ENCODE assay signal across 8 cellular contexts in genomic region chr19:19461671-19462622, GRCh38. TPM values are rescaled to one million over a fixed set of nuclear protein-coding genes. Genes with fewer than 3 reads are reported as not detected.
DNase-seq lines count a peak whose midpoint lies in the region; ATAC-seq and TF ChIP-seq lines count a peak whose summit lies in the region.

No MANE protein-coding gene starts in this region.

- peaks cover 0 to 5% (median 0%) of the 10 kb centered on the region in 12 donors for H3K9me3 ChIP-seq in heart left ventricle
- no peaks in the 10 kb centered on the region for H3K9me3 ChIP-seq in prostate gland

- intact Hi-C loops in heart left ventricle (cut with DNase I) (loop anchor here in 3 of 10 donors (5.0 to 10.0 kb wide), 2 partner anchors 55 to 57 kb away; partner anchors contain the start of gene GATAD2A (in 3 of the 3)), prostate gland (cut with DNase I) (no loop called here)

- no peaks in the 10 kb centered on the region for H3K9me3 Mint-ChIP-seq in activated naive CD8-positive, alpha-beta T cell treated with anti-CD3 and anti-CD28 coated beads, Interleukin-2, amount 10 ng/mL, durations not matched to agents 7 days and 5 days

- H3K36me3 ChIP-seq in heart left ventricle: peaks cover 0 to 27% (median 15%) of the 10 kb centered on the region in 9 donors
- peaks cover 0 to 14% of the 10 kb centered on the region in 2 donors for H3K36me3 ChIP-seq in prostate gland

- H3K4me1 ChIP-seq in heart left ventricle: peaks cover 23 to 80% (median 69%) of the 10 kb centered on the region in 12 donors
- H3K4me1 ChIP-seq in prostate gland (replicated peaks): peaks cover 10% of the 10 kb centered on the region

- peak; percentile 8 for ATAC-seq in activated naive CD8-positive, alpha-beta T cell treated with anti-CD3 and anti-CD28 coated beads, Interleukin-2, amount 10 ng/mL, durations not matched to agents 7 days and 5 days (ENCODE audit: low read depth)
- ATAC-seq in heart left ventricle (peak; percentile 56 to 76 (median 68)), GM21526 (IDR thresholded peaks at IDR 0.05; ENCODE audit: low FRiP score, unreplicated experiment) (no peak), GM18867 (IDR thresholded peaks at IDR 0.05; ENCODE audit: unreplicated experiment) (no peak)

- peaks cover 33% of the 10 kb centered on the region for H3K36me3 Mint-ChIP-seq in activated naive CD8-positive, alpha-beta T cell treated with anti-CD3 and anti-CD28 coated beads, Interleukin-2, amount 10 ng/mL, durations not matched to agents 7 days and 5 days

- WGBS in heart left ventricle, 4 donors: 41 to 47% (median 46%) methylated on average over 12 to 27 of the region's 27 CpGs
- 36% methylated on average over 26 of the region's 27 CpGs for WGBS in prostate gland

- TF ChIP-seq POLR2A in heart left ventricle (IDR thresholded peaks at IDR 0.05) (no peak), prostate gland (IDR thresholded peaks at IDR 0.05) (no peak)

- H3K4me3 ChIP-seq in heart left ventricle (peak overlapping the region in 7 of 12 donors; percentile 1 to 39 (median 14)), prostate gland (no peak overlapping the region)

- peak overlapping the region; percentile 1 to 94 (median 64) for H3K27ac ChIP-seq in heart left ventricle
- H3K27ac ChIP-seq in prostate gland: peak overlapping the region in 1 of 2 donors; percentile 43

- H3K27ac Mint-ChIP-seq in activated naive CD8-positive, alpha-beta T cell treated with anti-CD3 and anti-CD28 coated beads, Interleukin-2, amount 10 ng/mL, durations not matched to agents 7 days and 5 days: peak overlapping the region; percentile 98

- no peaks in the 10 kb centered on the region for H3K27me3 Mint-ChIP-seq in activated naive CD8-positive, alpha-beta T cell treated with anti-CD3 and anti-CD28 coated beads, Interleukin-2, amount 10 ng/mL, durations not matched to agents 7 days and 5 days

- H3K4me1 Mint-ChIP-seq in activated naive CD8-positive, alpha-beta T cell treated with anti-CD3 and anti-CD28 coated beads, Interleukin-2, amount 10 ng/mL, durations not matched to agents 7 days and 5 days: peaks cover 57% of the 10 kb centered on the region

- peak overlapping the region; percentile 81 for H3K4me3 Mint-ChIP-seq in activated naive CD8-positive, alpha-beta T cell treated with anti-CD3 and anti-CD28 coated beads, Interleukin-2, amount 10 ng/mL, durations not matched to agents 7 days and 5 days

- H3K27me3 ChIP-seq in heart left ventricle: no peaks in the 10 kb centered on the region
- H3K27me3 ChIP-seq in prostate gland (replicated peaks; ENCODE audit: insufficient read depth): no peaks in the 10 kb centered on the region

- POLR2A ChIA-PET in activated naive CD8-positive, alpha-beta T cell treated with anti-CD3 and anti-CD28 coated beads, Interleukin-2, amount 10 ng/mL, durations not matched to agents 7 days and 5 days (lab: Charles Lee): interaction anchor here (0.6 to 4.1 kb wide), 4 partner anchors 14 to 57 kb away, joined by 3 to 37 read pairs (median 4); partner anchors contain the start of gene GATAD2A

- DNase-seq in AG20443 (ENCODE audit: low spot score) (peak; percentile 61), LHCN-M2 (ENCODE audit: low read depth) (peak; percentile 86), heart left ventricle (peak; percentile 64 to 85 (median 81)), prostate gland (ENCODE audit: low spot score) (peak; percentile 24), SW480 (ENCODE audit: low spot score) (no peak)
- peak; percentile 71 for DNase-seq in activated naive CD8-positive, alpha-beta T cell treated with anti-CD3 and anti-CD28 coated beads, Interleukin-2, amount 10 ng/mL, durations not matched to agents 7 days and 5 days

- TF ChIP-seq CTCF in heart left ventricle (IDR thresholded peaks at IDR 0.05) (no peak), prostate gland (IDR thresholded peaks at IDR 0.05) (no peak)

RNA-seq across cellular contexts. Expression of gene TSSK6, which starts 53.4 kb away (rescaled TPM):
- total RNA-seq in LHCN-M2 (2014; rRNA removed): 2.4 TPM in 2 replicates
- polyA plus RNA-seq in LHCN-M2 (2012): 1.3 TPM
- 1 to 10 TPM; 5.8 to 6.5 TPM for total RNA-seq in activated naive CD8-positive, alpha-beta T cell treated with anti-CD3 and anti-CD28 coated beads, Interleukin-2, amount 10 ng/mL, durations not matched to agents 7 days and 5 days
- total RNA-seq in heart left ventricle: 1 to 10 TPM in 1 of 9 donors, under 1 TPM in 8; 0.28 to 1.0 (median 0.54) TPM
- under 1 TPM; 0.57 to 0.61 TPM for polyA plus RNA-seq in heart left ventricle
- 10 to 100 TPM in 1 of 2 donors, 1 to 10 TPM in 1; 7.3 to 22.3 TPM for total RNA-seq in prostate gland

RNA-seq across cellular contexts. Expression of gene NDUFA13, which starts 54.1 kb away (rescaled TPM):
- total RNA-seq in LHCN-M2 (2014; rRNA removed): 20.2 and 32.4 TPM in 2 replicates
- polyA plus RNA-seq in LHCN-M2 (2012): 771 TPM
- total RNA-seq in activated naive CD8-positive, alpha-beta T cell treated with anti-CD3 and anti-CD28 coated beads, Interleukin-2, amount 10 ng/mL, durations not matched to agents 7 days and 5 days: 100 to 1,000 TPM; 306 to 336 TPM
- total RNA-seq in heart left ventricle: 1,000 to 10,000 TPM in 3 of 9 donors, 100 to 1,000 TPM in 6; 101 to 1,154 (median 960) TPM
- 1,000 to 10,000 TPM in 1 of 2 donors, 100 to 1,000 TPM in 1; 856 to 1,476 TPM for polyA plus RNA-seq in heart left ventricle
- 10 to 100 TPM; 46.0 to 57.4 TPM for total RNA-seq in prostate gland

RNA-seq across cellular contexts. Expression of gene GATAD2A, which starts 56.5 kb away (rescaled TPM):
- total RNA-seq in LHCN-M2 (2014; rRNA removed) (60.7 and 64.1 TPM in 2 replicates), heart left ventricle (10 to 100 TPM; 18.1 to 49.5 (median 35.5) TPM), prostate gland (100 to 1,000 TPM in 1 of 2 donors, 10 to 100 TPM in 1; 41.7 to 138 TPM)
- polyA plus RNA-seq in LHCN-M2 (2012): 44.2 TPM
- 100 to 1,000 TPM; 152 to 153 TPM for total RNA-seq in activated naive CD8-positive, alpha-beta T cell treated with anti-CD3 and anti-CD28 coated beads, Interleukin-2, amount 10 ng/mL, durations not matched to agents 7 days and 5 days
- 10 to 100 TPM in 1 of 2 donors, 1 to 10 TPM in 1; 7.5 to 27.0 TPM for polyA plus RNA-seq in heart left ventricle

Comparison
In these comparisons a context has a peak if more than half of its experiments do, and no peak if none do; other contexts are left out.
1. ATAC-seq: peak in activated naive CD8-positive, alpha-beta T cell treated with anti-CD3 and anti-CD28 coated beads, Interleukin-2, amount 10 ng/mL, durations not matched to agents 7 days and 5 days (single experiment) and heart left ventricle (4 of 4); none in GM21526 (single experiment) and GM18867 (single experiment).
2. H3K4me3 ChIP-seq: peak in heart left ventricle (7 of 12); none in prostate gland (0 of 2).